Comparison of ENCODE assay signal across 27 cellular contexts in genomic region chr3:59979542-59979941, GRCh38.
DNase-seq lines count a peak whose midpoint lies in the region; ATAC-seq and TF ChIP-seq lines count a peak whose summit lies in the region.
"Had no signal": no experiment of that assay in that cellular context is flagged by ENCODE, and none has a peak within 500 bp of the region (broad histone marks: within the 10 kb centered on the region; RNA-seq: fewer than 3 reads in every experiment).

No MANE protein-coding gene starts in this region.

- no peaks in the 10 kb centered on the region for H3K36me3 ChIP-seq in CD4-positive, CD25-positive, alpha-beta regulatory T cell (ENCODE audit: control insufficient read depth, insufficient read depth, low read length)
- H3K36me3 ChIP-seq in heart left ventricle = no peaks in the 10 kb centered on the region
- H3K36me3 ChIP-seq: colonic mucosa, pancreas, SJCRH30, stomach, thyroid gland had no signal

- peaks cover 1% of the 10 kb centered on the region for H3K9me3 Mint-ChIP-seq in activated CD4-positive, alpha-beta memory T cell treated with anti-CD3 and anti-CD28 coated beads for 36 hours
- H3K9me3 Mint-ChIP-seq in activated CD4-positive, alpha-beta memory T cell treated with anti-CD3 and anti-CD28 coated beads, Interleukin-2, amount 10 ng/mL, durations not matched to agents 7 days and 5 days = no peaks in the 10 kb centered on the region
- peaks cover 0 to 3% (median 0%) of the 10 kb centered on the region in 7 donors for H3K9me3 Mint-ChIP-seq in CD4-positive, CD25-positive, alpha-beta regulatory T cell
- H3K9me3 Mint-ChIP-seq in activated T-cell treated with anti-CD3 and anti-CD28 coated beads, Interleukin-2, amount 50 U/mL, for 72 hours = peaks cover 2 to 3% of the 10 kb centered on the region in 2 donors
- peaks cover 0 to 10% (median under 1%) of the 10 kb centered on the region in 9 donors for H3K9me3 Mint-ChIP-seq in naive thymus-derived CD8-positive, alpha-beta T cell
- H3K9me3 Mint-ChIP-seq: GM23338, neural crest cell had no signal

- TF ChIP-seq POLR2A in heart left ventricle (IDR thresholded peaks at IDR 0.05) = no peak

- peaks cover 39% of the 10 kb centered on the region for H3K4me1 Mint-ChIP-seq in activated CD4-positive, alpha-beta memory T cell treated with anti-CD3 and anti-CD28 coated beads for 36 hours (ENCODE audit: low read depth)
- peaks cover 9% of the 10 kb centered on the region for H3K4me1 Mint-ChIP-seq in activated CD4-positive, alpha-beta memory T cell treated with anti-CD3 and anti-CD28 coated beads, Interleukin-2, amount 10 ng/mL, durations not matched to agents 7 days and 5 days
- H3K4me1 Mint-ChIP-seq in CD4-positive, CD25-positive, alpha-beta regulatory T cell = peaks cover 0 to 44% (median 26%) of the 10 kb centered on the region in 4 donors
- H3K4me1 Mint-ChIP-seq in activated T-cell treated with anti-CD3 and anti-CD28 coated beads, Interleukin-2, amount 50 U/mL, for 72 hours (ENCODE audit: low read depth) = peaks cover 53% of the 10 kb centered on the region
- H3K4me1 Mint-ChIP-seq in naive thymus-derived CD8-positive, alpha-beta T cell = peaks cover 22 to 58% (median 48%) of the 10 kb centered on the region in 4 donors
- H3K4me1 Mint-ChIP-seq: GM23338, neural crest cell had no signal

- POLR2A ChIA-PET in activated CD4-positive, alpha-beta memory T cell treated with anti-CD3 and anti-CD28 coated beads for 36 hours (lab: Charles Lee) = no interaction called here
- POLR2A ChIA-PET in activated CD4-positive, alpha-beta memory T cell treated with anti-CD3 and anti-CD28 coated beads, Interleukin-2, amount 10 ng/mL, durations not matched to agents 7 days and 5 days (lab: Charles Lee) = interaction anchor here (0.8 kb wide), 1 partner anchor 31 kb away, joined by 3 read pairs; no protein-coding TSS in a partner anchor
- POLR2A ChIA-PET in naive thymus-derived CD8-positive, alpha-beta T cell (lab: Charles Lee) = interaction anchor here (1.8 kb wide), 1 partner anchor 32 kb away, joined by 7 read pairs; no protein-coding TSS in a partner anchor

- CTCF ChIA-PET in activated CD4-positive, alpha-beta memory T cell treated with anti-CD3 and anti-CD28 coated beads for 36 hours (lab: Charles Lee) = interaction anchor here (1.4 kb wide), 1 partner anchor 9 kb away, joined by 4 read pairs; no protein-coding TSS in a partner anchor
- CTCF ChIA-PET in activated CD4-positive, alpha-beta memory T cell treated with anti-CD3 and anti-CD28 coated beads, Interleukin-2, amount 10 ng/mL, durations not matched to agents 7 days and 5 days (lab: Charles Lee) = no interaction called here

- no peaks in the 10 kb centered on the region for H3K27me3 Mint-ChIP-seq in activated CD4-positive, alpha-beta memory T cell treated with anti-CD3 and anti-CD28 coated beads for 36 hours
- H3K27me3 Mint-ChIP-seq in activated CD4-positive, alpha-beta memory T cell treated with anti-CD3 and anti-CD28 coated beads, Interleukin-2, amount 10 ng/mL, durations not matched to agents 7 days and 5 days = no peaks in the 10 kb centered on the region
- no peaks in the 10 kb centered on the region for H3K27me3 Mint-ChIP-seq in CD4-positive, CD25-positive, alpha-beta regulatory T cell
- H3K27me3 Mint-ChIP-seq in activated T-cell treated with anti-CD3 and anti-CD28 coated beads, Interleukin-2, amount 50 U/mL, for 72 hours (ENCODE audit: low read depth) = no peaks in the 10 kb centered on the region
- no peaks in the 10 kb centered on the region for H3K27me3 Mint-ChIP-seq in naive thymus-derived CD8-positive, alpha-beta T cell
- H3K27me3 Mint-ChIP-seq: activated B cell treated with CpG ODN at 0.5 μM for 24 hours; effector memory CD8-positive, alpha-beta T cell had no signal

- no peaks in the 10 kb centered on the region for H3K27me3 ChIP-seq in CD4-positive, CD25-positive, alpha-beta regulatory T cell (ENCODE audit: control insufficient read depth, insufficient read depth, low read length)
- H3K27me3 ChIP-seq in heart left ventricle = no peaks in the 10 kb centered on the region
- H3K27me3 ChIP-seq: colonic mucosa, pancreas, SJCRH30, stomach, thyroid gland had no signal

- H3K27ac ChIP-seq in CD4-positive, CD25-positive, alpha-beta regulatory T cell (ENCODE audit: insufficient read depth, low read length, poor library complexity, severe bottlenecking) = no peak overlapping the region
- H3K27ac ChIP-seq in heart left ventricle = no peak overlapping the region
- H3K27ac ChIP-seq: colonic mucosa, pancreas, SJCRH30, stomach, thyroid gland had no signal

- TF ChIP-seq CTCF in heart left ventricle (IDR thresholded peaks at IDR 0.05) = no peak

- no peak overlapping the region for H3K4me3 Mint-ChIP-seq in activated CD4-positive, alpha-beta memory T cell treated with anti-CD3 and anti-CD28 coated beads for 36 hours
- H3K4me3 Mint-ChIP-seq in activated CD4-positive, alpha-beta memory T cell treated with anti-CD3 and anti-CD28 coated beads, Interleukin-2, amount 10 ng/mL, durations not matched to agents 7 days and 5 days = no peak overlapping the region
- peak overlapping the region in 1 of 4 donors; percentile 29 for H3K4me3 Mint-ChIP-seq in CD4-positive, CD25-positive, alpha-beta regulatory T cell
- H3K4me3 Mint-ChIP-seq in activated T-cell treated with anti-CD3 and anti-CD28 coated beads, Interleukin-2, amount 50 U/mL, for 72 hours = peak overlapping the region; percentile 63 to 84
- peak overlapping the region in 5 of 10 donors; percentile 13 to 59 (median 51) for H3K4me3 Mint-ChIP-seq in naive thymus-derived CD8-positive, alpha-beta T cell
- H3K4me3 Mint-ChIP-seq: activated B cell treated with CpG ODN at 0.5 μM for 24 hours; effector memory CD8-positive, alpha-beta T cell; GM23338; neural crest cell had no signal

- H3K27ac Mint-ChIP-seq in activated CD4-positive, alpha-beta memory T cell treated with anti-CD3 and anti-CD28 coated beads for 36 hours = peak overlapping the region; percentile 74
- H3K27ac Mint-ChIP-seq in activated CD4-positive, alpha-beta memory T cell treated with anti-CD3 and anti-CD28 coated beads, Interleukin-2, amount 10 ng/mL, durations not matched to agents 7 days and 5 days = no peak overlapping the region
- peak overlapping the region; percentile 47 to 72 (median 70) for H3K27ac Mint-ChIP-seq in CD4-positive, CD25-positive, alpha-beta regulatory T cell
- peak overlapping the region; percentile 97 for H3K27ac Mint-ChIP-seq in activated T-cell treated with anti-CD3 and anti-CD28 coated beads, Interleukin-2, amount 50 U/mL, for 72 hours
- H3K27ac Mint-ChIP-seq in naive thymus-derived CD8-positive, alpha-beta T cell = peak overlapping the region in 7 of 10 donors; percentile 6 to 90 (median 71)
- H3K27ac Mint-ChIP-seq: activated B cell treated with CpG ODN at 0.5 μM for 24 hours, GM23338 had no signal

- H3K4me1 ChIP-seq in CD4-positive, CD25-positive, alpha-beta regulatory T cell (ENCODE audit: control insufficient read depth, insufficient read depth, low read length, poor library complexity, severe bottlenecking) = no peaks in the 10 kb centered on the region
- no peaks in the 10 kb centered on the region for H3K4me1 ChIP-seq in heart left ventricle
- H3K4me1 ChIP-seq: colonic mucosa, pancreas, SJCRH30, stomach, thyroid gland had no signal

- no peak overlapping the region for H3K4me3 ChIP-seq in CD4-positive, CD25-positive, alpha-beta regulatory T cell (ENCODE audit: low read depth, low read length)
- H3K4me3 ChIP-seq in heart left ventricle = no peak overlapping the region
- H3K4me3 ChIP-seq: colonic mucosa, GM23338, lung, pancreas, SJCRH30, stomach, thyroid gland had no signal

- 89 to 94% (median 92%) methylated on average over 6 of the region's 6 CpGs for WGBS in heart left ventricle, 4 donors

- no peaks in the 10 kb centered on the region for H3K9me3 ChIP-seq in CD4-positive, CD25-positive, alpha-beta regulatory T cell (ENCODE audit: control insufficient read depth in 2 of 2, low read length in 2 of 2)
- H3K9me3 ChIP-seq in heart left ventricle = no peaks in the 10 kb centered on the region
- H3K9me3 ChIP-seq: colonic mucosa, pancreas, SJCRH30, stomach, thyroid gland had no signal

- DNase-seq in activated CD4-positive, alpha-beta memory T cell treated with anti-CD3 and anti-CD28 coated beads for 36 hours = peak; percentile 23
- DNase-seq in activated CD4-positive, alpha-beta memory T cell treated with anti-CD3 and anti-CD28 coated beads, Interleukin-2, amount 10 ng/mL, durations not matched to agents 7 days and 5 days = no peak
- peak in 1 of 3 donors; percentile 22 for DNase-seq in CD4-positive, CD25-positive, alpha-beta regulatory T cell
- DNase-seq in activated T-cell treated with anti-CD3 and anti-CD28 coated beads, Interleukin-2, amount 50 U/mL, for 72 hours = peak; percentile 39 to 62
- DNase-seq in naive thymus-derived CD8-positive, alpha-beta T cell = no peak
- no peak for DNase-seq in dedifferentiated amniotic fluid mesenchymal stem cell (ENCODE audit: extremely low spot score)
- no peak for DNase-seq in heart left ventricle
- DNase-seq: activated B cell treated with CpG ODN at 0.5 μM for 24 hours; activated gamma-delta T cell; aorta; colonic mucosa; DMS153; effector memory CD8-positive, alpha-beta T cell; Karpas-422; NCI-H1436; NCI-H2081 treated with DMSO at 0.1 percent for 48 hours; NCI-H82; pancreas; retina; SJCRH30; small intestine; stomach had no signal

- no peak for ATAC-seq in CD4-positive, CD25-positive, alpha-beta regulatory T cell (ENCODE audit: low read depth in 2 of 2)
- ATAC-seq in activated T-cell treated with anti-CD3 and anti-CD28 coated beads, Interleukin-2, amount 50 U/mL, for 72 hours (replicated peaks in 1 of 2) = peak; percentile 90 to 94
- no peak for ATAC-seq in naive thymus-derived CD8-positive, alpha-beta T cell
- no peak for ATAC-seq in heart left ventricle
- no peak for ATAC-seq in HG02623 (IDR thresholded peaks at IDR 0.05; ENCODE audit: unreplicated experiment)
- ATAC-seq: effector memory CD8-positive, alpha-beta T cell; GM23338 had no signal

- H3K36me3 Mint-ChIP-seq in activated CD4-positive, alpha-beta memory T cell treated with anti-CD3 and anti-CD28 coated beads for 36 hours = peaks cover 4% of the 10 kb centered on the region
- peaks cover under 1% of the 10 kb centered on the region for H3K36me3 Mint-ChIP-seq in activated CD4-positive, alpha-beta memory T cell treated with anti-CD3 and anti-CD28 coated beads, Interleukin-2, amount 10 ng/mL, durations not matched to agents 7 days and 5 days (ENCODE audit: low read depth)
- H3K36me3 Mint-ChIP-seq in CD4-positive, CD25-positive, alpha-beta regulatory T cell = peaks cover 1% of the 10 kb centered on the region
- peaks cover 2 to 14% of the 10 kb centered on the region in 2 donors for H3K36me3 Mint-ChIP-seq in activated T-cell treated with anti-CD3 and anti-CD28 coated beads, Interleukin-2, amount 50 U/mL, for 72 hours (ENCODE audit: insufficient read depth in 2 of 2)
- H3K36me3 Mint-ChIP-seq in naive thymus-derived CD8-positive, alpha-beta T cell = peaks cover 2 to 15% (median 4%) of the 10 kb centered on the region in 3 donors

- intact Hi-C loops in activated CD4-positive, alpha-beta memory T cell treated with anti-CD3 and anti-CD28 coated beads for 36 hours (cut with micrococcal nuclease) = loop anchor here (1.0 kb wide), 1 partner anchor 38 kb away; no protein-coding TSS in a partner anchor
- intact Hi-C loops in heart left ventricle (cut with DNase I) = no loop called here

Comparison
In these comparisons a context has a peak if more than half of its experiments do, and no peak if none do; other contexts are left out.
1. DNase-seq: peak in activated CD4-positive, alpha-beta memory T cell treated with anti-CD3 and anti-CD28 coated beads for 36 hours (single experiment) and activated T-cell treated with anti-CD3 and anti-CD28 coated beads, Interleukin-2, amount 50 U/mL, for 72 hours (2 of 2); none in activated CD4-positive, alpha-beta memory T cell treated with anti-CD3 and anti-CD28 coated beads, Interleukin-2, amount 10 ng/mL, durations not matched to agents 7 days and 5 days (single experiment), naive thymus-derived CD8-positive, alpha-beta T cell (0 of 10), dedifferentiated amniotic fluid mesenchymal stem cell (single experiment) and heart left ventricle (0 of 5).
2. H3K4me3 Mint-ChIP-seq: peak in activated T-cell treated with anti-CD3 and anti-CD28 coated beads, Interleukin-2, amount 50 U/mL, for 72 hours (2 of 2); none in activated CD4-positive, alpha-beta memory T cell treated with anti-CD3 and anti-CD28 coated beads for 36 hours (single experiment) and activated CD4-positive, alpha-beta memory T cell treated with anti-CD3 and anti-CD28 coated beads, Interleukin-2, amount 10 ng/mL, durations not matched to agents 7 days and 5 days (single experiment).
3. ATAC-seq: peak in activated T-cell treated with anti-CD3 and anti-CD28 coated beads, Interleukin-2, amount 50 U/mL, for 72 hours (2 of 2); none in CD4-positive, CD25-positive, alpha-beta regulatory T cell (0 of 2), naive thymus-derived CD8-positive, alpha-beta T cell (0 of 2), heart left ventricle (0 of 4) and HG02623 (single experiment).